In genomic region chr11:106397787-106398355, GRCh38 we compare ENCODE assay signal across 24 cellular contexts.
DNase-seq lines count a peak whose midpoint lies in the region; ATAC-seq and TF ChIP-seq lines count a peak whose summit lies in the region.
"Had no signal": no experiment of that assay in that cellular context is flagged by ENCODE, and none has a peak within 500 bp of the region (broad histone marks: within the 10 kb centered on the region; RNA-seq: fewer than 3 reads in every experiment).

No MANE protein-coding gene starts in this region.

- H3K4me3 ChIP-seq in MG63 (no peak overlapping the region), mammary epithelial cell (replicated peaks in 1 of 3; ENCODE audit: insufficient read depth in 1 of 3, low read depth in 2 of 3, low read length in 3 of 3) (no peak overlapping the region), neural cell (ENCODE audit: low read length) (no peak overlapping the region)
- H3K4me3 ChIP-seq: prostate gland, SK-N-MC, suprapubic skin had no signal

- H3K27me3 ChIP-seq in MG63: no peaks in the 10 kb centered on the region
- no peaks in the 10 kb centered on the region for H3K27me3 ChIP-seq in mammary epithelial cell (ENCODE audit: insufficient read depth, low read length)
- H3K27me3 ChIP-seq in neural cell (ENCODE audit: insufficient read depth, low read depth, low read length): no peaks in the 10 kb centered on the region
- H3K27me3 ChIP-seq: suprapubic skin had no signal

- H3K79me2 ChIP-seq in mammary epithelial cell (ENCODE audit: insufficient read depth, low read length) (no peaks in the 10 kb centered on the region), neural cell (replicated peaks; ENCODE audit: insufficient read depth, low read length) (no peaks in the 10 kb centered on the region)

- no peak for TF ChIP-seq RAD21 in neural cell (conservative IDR thresholded peaks at IDR 0.05)

- no TSS peak for BruUV-seq in mammary epithelial cell (replicated peaks; lab: Mats Ljungman, UMichigan)

- dilution Hi-C loops in mammary epithelial cell (cut with HindIII; ENCODE audit: low sequenced_read_pairs): no loop called here

- ATAC-seq in GM18498 (IDR thresholded peaks at IDR 0.05; ENCODE audit: unreplicated experiment): no peak
- no peak for ATAC-seq in HG02588 (IDR thresholded peaks at IDR 0.05; ENCODE audit: unreplicated experiment)
- ATAC-seq: activated CD4-positive, alpha-beta T cell treated with anti-CD3 and anti-CD28 coated beads for 36 hours; activated CD8-positive, alpha-beta memory T cell treated with anti-CD3 and anti-CD28 coated beads, Interleukin-2, amount 10 ng/mL, durations not matched to agents 7 days and 5 days; natural killer cell had no signal

- 70% methylated on average over 9 of the region's 9 CpGs for WGBS in mammary epithelial cell (ENCODE audit: low coverage, missing lambda C conversion rate)

- CTCF ChIA-PET in mammary epithelial cell (lab: Charles Lee; ENCODE audit: low non-redundant PET): no interaction called here

- no peaks in the 10 kb centered on the region for H3F3A ChIP-seq in neural cell (ENCODE audit: insufficient read depth, low read length, poor library complexity, severe bottlenecking)

- no peaks in the 10 kb centered on the region for H3K9me2 ChIP-seq in neural cell (ENCODE audit: insufficient read depth, low read length)

- H3K9me3 ChIP-seq in MG63 (peaks cover 15% of the 10 kb centered on the region), mammary epithelial cell (replicated peaks; ENCODE audit: insufficient read depth, low read length) (peaks cover 9% of the 10 kb centered on the region), neural cell (ENCODE audit: low read length) (no peaks in the 10 kb centered on the region)
- H3K9me3 ChIP-seq: prostate gland, suprapubic skin had no signal

- H3K36me3 ChIP-seq in MG63 (no peaks in the 10 kb centered on the region), mammary epithelial cell (ENCODE audit: insufficient read depth, low read length) (no peaks in the 10 kb centered on the region), neural cell (ENCODE audit: insufficient read depth, low read length) (no peaks in the 10 kb centered on the region)
- H3K36me3 ChIP-seq: prostate gland, suprapubic skin had no signal

- peaks cover 22% of the 10 kb centered on the region for H3K4me1 ChIP-seq in mammary epithelial cell (ENCODE audit: insufficient read depth, low read length)
- H3K4me1 ChIP-seq: prostate gland, suprapubic skin had no signal

- H3K27ac ChIP-seq in mammary epithelial cell (ENCODE audit: insufficient read depth, low read depth, low read length) (peak overlapping the region; percentile 39), neural cell (ENCODE audit: low read length) (peak overlapping the region; percentile 44)
- H3K27ac ChIP-seq: KMS-11, prostate gland, SK-N-MC had no signal

- H4K20me1 ChIP-seq in mammary epithelial cell (ENCODE audit: insufficient read depth, low read length) (no peaks in the 10 kb centered on the region), neural cell (ENCODE audit: insufficient read depth) (no peaks in the 10 kb centered on the region)

- H3K4me2 ChIP-seq in mammary epithelial cell (ENCODE audit: insufficient read depth, low read depth, low read length) (no peak overlapping the region), neural cell (ENCODE audit: low read length) (no peak overlapping the region)
- H3K4me2 ChIP-seq: KMS-11 had no signal

- in situ Hi-C loops in ACHN (cut with HindIII; ENCODE audit: low pct_ligation_motif_present, low pct_unique_long_range_greater_than_20kb, low sequenced_read_pairs): no loop called here
- in situ Hi-C loops in mammary epithelial cell (cut with MboI; ENCODE audit: low sequenced_read_pairs in 2 of 2): no loop called here

- H2AFZ ChIP-seq in mammary epithelial cell (ENCODE audit: low read depth, low read length) (no peak overlapping the region), neural cell (ENCODE audit: low read depth, low read length) (no peak overlapping the region)

- H3K9ac ChIP-seq in mammary epithelial cell (ENCODE audit: insufficient read depth, low read length) (no peak overlapping the region), neural cell (ENCODE audit: low read length) (no peak overlapping the region)
- H3K9ac ChIP-seq: KMS-11 had no signal

- TF ChIP-seq CTCF in mammary epithelial cell (conservative IDR thresholded peaks at IDR 0.05 in 1 of 2, IDR thresholded peaks at IDR 0.05 in 1 of 2; ENCODE audit: extremely low read depth in 1 of 2, insufficient read depth in 1 of 2, low read depth in 1 of 2, low read length in 2 of 2): no peak
- no peak for TF ChIP-seq CTCF in neural cell (IDR thresholded peaks at IDR 0.05; ENCODE audit: poor library complexity, severe bottlenecking)

- DNase-seq in ACHN: peak; percentile 4
- peak; percentile 59 for DNase-seq in MG63
- no peak for DNase-seq in mammary epithelial cell
- DNase-seq in stimulated activated CD4-positive, alpha-beta T cell treated with anti-CD3 and anti-CD28 coated beads, Interleukin-4, amount 100 ng/mL, for 4 hours: no peak
- no peak for DNase-seq in hypothalamus (lab: John Stamatoyannopoulos, UW)
- DNase-seq: activated CD4-positive, alpha-beta T cell treated with anti-CD3 and anti-CD28 coated beads for 36 hours; activated CD8-positive, alpha-beta memory T cell treated with anti-CD3 and anti-CD28 coated beads, Interleukin-2, amount 10 ng/mL, durations not matched to agents 7 days and 5 days; CD4-positive, alpha-beta memory T cell; DND-41; endodermal cell; H7; hippocampal formation; kidney; natural killer cell; NCI-H1105; NCI-H69; stimulated activated CD4-positive, alpha-beta T cell treated with anti-CD3 and anti-CD28 coated beads, Interleukin-12 subunit alpha, Interleukin-12 subunit beta, amount 100 ng/mL, for 4 hours had no signal

- intact Hi-C loops in mammary epithelial cell (cut with micrococcal nuclease): loop anchor here (10.0 kb wide), 1 partner anchor 113 kb away; no protein-coding TSS in a partner anchor

- TF ChIP-seq EP300 in neural cell (conservative IDR thresholded peaks at IDR 0.05; ENCODE audit: poor library complexity, severe bottlenecking): peak; percentile 37

TF ChIP-seq in neural cell, 6 proteins besides CTCF, POLR2A, EP300 and RAD21:
- no peak for TF ChIP-seq REST (IDR thresholded peaks at IDR 0.05; ENCODE audit: borderline replicate concordance)
- no peak for TF ChIP-seq MXI1 (conservative IDR thresholded peaks at IDR 0.05; ENCODE audit: poor library complexity, severe bottlenecking)
- TF ChIP-seq EZH2 (IDR thresholded peaks at IDR 0.05; ENCODE audit: borderline replicate concordance, insufficient read depth, low read length, poor library complexity, severe bottlenecking): no peak
- TF ChIP-seq POLR2AphosphoS5 (IDR thresholded peaks at IDR 0.05): no peak
- TF ChIP-seq SMC3 (conservative IDR thresholded peaks at IDR 0.05; ENCODE audit: poor library complexity): no peak
- TF ChIP-seq TAF1 (IDR thresholded peaks at IDR 0.05; ENCODE audit: low read depth): no peak

Comparison
In these comparisons a context has a peak if more than half of its experiments do, and no peak if none do; other contexts are left out.
1. DNase-seq: peak in ACHN (single experiment) and MG63 (single experiment); none in mammary epithelial cell (single experiment), stimulated activated CD4-positive, alpha-beta T cell treated with anti-CD3 and anti-CD28 coated beads, Interleukin-4, amount 100 ng/mL, for 4 hours (0 of 2) and hypothalamus (0 of 51).